ENCODE assay signal across 8 cellular contexts in genomic region chr13:52651880-52652169, GRCh38. TPM values are rescaled to one million over a fixed set of nuclear protein-coding genes. Genes with fewer than 3 reads are reported as not detected.
A peak's percentile ranks its signal among the peaks of the same experiment; 100 is the strongest.
DNase-seq lines count a peak whose midpoint lies in the region; ATAC-seq and TF ChIP-seq lines count a peak whose summit lies in the region.

No MANE protein-coding gene starts in this region.

- peak overlapping the region; percentile 65 for H2AFZ ChIP-seq in smooth muscle cell (ENCODE audit: low read depth)

- H3K36me3 ChIP-seq in Panc1 (ENCODE audit: control insufficient read depth, insufficient read depth, low read length) (peaks cover 21% of the 10 kb centered on the region), cardiac muscle cell (no peaks in the 10 kb centered on the region), smooth muscle cell (ENCODE audit: low read depth) (no peaks in the 10 kb centered on the region)

- in situ Hi-C loops in Panc1 (cut with HindIII; ENCODE audit: low pct_unique_long_range_greater_than_20kb, low sequenced_read_pairs) (no loop called here), GM13976 (cut with MboI; ENCODE audit: low sequenced_read_pairs, unreplicated experiment) (no loop called here)

- H3K27ac ChIP-seq in Panc1 (ENCODE audit: low read length): peak overlapping the region; percentile 98
- peak overlapping the region; percentile 98 for H3K27ac ChIP-seq in cardiac muscle cell
- peak overlapping the region; percentile 96 for H3K27ac ChIP-seq in smooth muscle cell (ENCODE audit: low read depth)

- CTCF ChIA-PET in Panc1 (lab: Charles Lee): no interaction called here

- no peak for DNase-seq in Panc1 (ENCODE audit: low read depth, low spot score)
- DNase-seq in cardiac muscle cell (ENCODE audit: low read depth in 1 of 2, low spot score in 1 of 2): no peak
- DNase-seq in smooth muscle cell (lab: John Stamatoyannopoulos, UW; ENCODE audit: unreplicated experiment): no peak
- no peak for DNase-seq in GM13976 (ENCODE audit: low spot score)
- no peak for DNase-seq in occipital lobe (lab: John Stamatoyannopoulos, UW)
- DNase-seq in C1 segment of cervical spinal cord (lab: John Stamatoyannopoulos, UW): no peak

- peaks cover 9% of the 10 kb centered on the region; the same call in 1 of the 2 replicates for H3K4me1 ChIP-seq in Panc1 (ENCODE audit: control insufficient read depth, insufficient read depth, low read length)
- H3K4me1 ChIP-seq in cardiac muscle cell (ENCODE audit: low read depth): peaks cover 17% of the 10 kb centered on the region
- H3K4me1 ChIP-seq in smooth muscle cell (ENCODE audit: low read depth): peaks cover 17% of the 10 kb centered on the region

- H3K9me3 ChIP-seq in Panc1 (ENCODE audit: control insufficient read depth, insufficient read depth, low read depth, low read length) (no peaks in the 10 kb centered on the region), cardiac muscle cell (ENCODE audit: low read depth) (no peaks in the 10 kb centered on the region), smooth muscle cell (replicated peaks; ENCODE audit: low read depth) (no peaks in the 10 kb centered on the region)

- peak overlapping the region; percentile 98 for H3K4me2 ChIP-seq in smooth muscle cell

- no TSS peak for BruUV-seq in Panc1 (replicated peaks; lab: Mats Ljungman, UMichigan)

- WGBS in smooth muscle cell (ENCODE audit: low lambda C conversion rate): 2% methylated on average over 8 of the region's 8 CpGs

- peak; percentile 11 for ATAC-seq in GM18519 (IDR thresholded peaks at IDR 0.05; ENCODE audit: low FRiP score, unreplicated experiment)
- ATAC-seq in HG02623 (IDR thresholded peaks at IDR 0.05; ENCODE audit: unreplicated experiment): peak; percentile 2
- ATAC-seq in Panc1: peak; percentile 62

- H4K20me1 ChIP-seq in smooth muscle cell (ENCODE audit: low read depth): peaks cover 31% of the 10 kb centered on the region

- intact Hi-C loops in Panc1 (cut with micrococcal nuclease; ENCODE audit: unreplicated experiment): no loop called here

- peak overlapping the region; percentile 66 to 92 for H3K4me3 ChIP-seq in Panc1 (ENCODE audit: low read depth in 2 of 2, low read length in 2 of 2)
- peak overlapping the region; percentile 71 for H3K4me3 ChIP-seq in cardiac muscle cell
- peak overlapping the region; percentile 93 for H3K4me3 ChIP-seq in smooth muscle cell

- H3K9ac ChIP-seq in smooth muscle cell (ENCODE audit: low read depth): peak overlapping the region; percentile 95

- H3K79me2 ChIP-seq in smooth muscle cell (ENCODE audit: low read depth): peaks cover 60% of the 10 kb centered on the region

- peaks cover 4% of the 10 kb centered on the region for H3F3A ChIP-seq in smooth muscle cell (ENCODE audit: low read depth)

- POLR2A ChIA-PET in Panc1 (lab: Charles Lee): interaction anchor here (0.6 kb wide), 2 partner anchors 35 to 536 kb away, joined by 3 to 9 read pairs; no protein-coding TSS in a partner anchor

- no peaks in the 10 kb centered on the region for H3K27me3 ChIP-seq in Panc1 (ENCODE audit: control insufficient read depth, insufficient read depth, low read length)
- no peaks in the 10 kb centered on the region for H3K27me3 ChIP-seq in cardiac muscle cell
- H3K27me3 ChIP-seq in smooth muscle cell (ENCODE audit: low read depth): no peaks in the 10 kb centered on the region

- no peak for TF ChIP-seq CTCF in Panc1 (IDR thresholded peaks at IDR 0.05)
- TF ChIP-seq CTCF in cardiac muscle cell (IDR thresholded peaks at IDR 0.05; ENCODE audit: low read depth, low read length): no peak
- TF ChIP-seq CTCF in smooth muscle cell (IDR thresholded peaks at IDR 0.05; ENCODE audit: borderline replicate concordance, insufficient read depth, poor library complexity, severe bottlenecking): no peak
- TF ChIP-seq CTCF in GM13976 (IDR thresholded peaks at IDR 0.05; ENCODE audit: borderline replicate concordance, control extremely low read depth, extremely low read depth, insufficient read depth, missing control alignments): no peak

RNA-seq across cellular contexts. Expression of gene SUGT1, which starts 0.8 kb away (rescaled TPM):
- total RNA-seq in Panc1 (2021; ENCODE audit: unreplicated experiment): 43.2 TPM
- polyA plus RNA-seq in Panc1 (2012; ENCODE audit: insufficient read length): 34.7 TPM
- 24.1 and 32.9 TPM in 2 replicates for total RNA-seq in cardiac muscle cell
- 40.7 and 54.6 TPM in 2 replicates for polyA plus RNA-seq in cardiac muscle cell
- total RNA-seq in smooth muscle cell: 42.9 and 54.3 TPM in 2 replicates
- 64.4 and 78.8 TPM in 2 replicates for polyA plus RNA-seq in smooth muscle cell
- 90.5 TPM for total RNA-seq in occipital lobe

RNA-seq across cellular contexts. Expression of gene HNRNPA1L2, which starts 9.6 kb away (rescaled TPM):
- total RNA-seq in Panc1 (2021; ENCODE audit: unreplicated experiment) (3.2 TPM), cardiac muscle cell (5.0 and 6.1 TPM in 2 replicates), smooth muscle cell (4.7 and 7.8 TPM in 2 replicates), occipital lobe (7.5 TPM)
- polyA plus RNA-seq in Panc1 (2012; ENCODE audit: insufficient read length): 4.9 TPM
- polyA plus RNA-seq in cardiac muscle cell (7.1 and 7.4 TPM in 2 replicates), smooth muscle cell (9.5 and 11.9 TPM in 2 replicates)

Comparison
In these comparisons a context has a peak if more than half of its experiments do, and no peak if none do; other contexts are left out.
1. ATAC-seq: peak in every context shown above with its lines; median percentile 62 in Panc1; 11 in GM18519; 2 in HG02623.